ENCODE assay signal across 9 cellular contexts in genomic region chr20:44720617-44720993, GRCh38. TPM values are rescaled to one million over a fixed set of nuclear protein-coding genes. Genes with fewer than 3 reads are reported as not detected.
DNase-seq lines count a peak whose midpoint lies in the region; ATAC-seq and TF ChIP-seq lines count a peak whose summit lies in the region.
"Had no signal": no experiment of that assay in that cellular context is flagged by ENCODE, and none has a peak within 500 bp of the region (broad histone marks: within the 10 kb centered on the region; RNA-seq: fewer than 3 reads in every experiment).

No MANE protein-coding gene starts in this region.

- DNase-seq in amniotic stem cell (lab: John Stamatoyannopoulos, UW) = peak; percentile 63
- DNase-seq in left ventricle myocardium inferior = no peak
- peak; percentile 75 for DNase-seq in superior temporal gyrus (ENCODE audit: extremely low spot score)
- DNase-seq in AML-193 (lab: John Stamatoyannopoulos, UW) = no peak
- no peak for DNase-seq in NCI-H2081 (lab: John Stamatoyannopoulos, UW)
- DNase-seq in SKM-1 (lab: John Stamatoyannopoulos, UW; ENCODE audit: unreplicated experiment) = no peak
- DNase-seq: OCI-M1 had no signal

- H3K4me3 ChIP-seq in HEK293 (ENCODE audit: low read depth, low read length) (no peak overlapping the region), left ventricle myocardium inferior (no peak overlapping the region)

- no peak for ATAC-seq in HG02588 (IDR thresholded peaks at IDR 0.05; ENCODE audit: unreplicated experiment)

- H3K9me3 ChIP-seq in HEK293 (ENCODE audit: control insufficient read depth, insufficient read depth, low read depth, low read length) (no peaks in the 10 kb centered on the region), left ventricle myocardium inferior (replicated peaks) (no peaks in the 10 kb centered on the region)

- CTCF ChIA-PET in HEK293 (lab: Yijun Ruan, JAX) = interaction anchor here (0.6 to 1.7 kb wide), 7 partner anchors 12 to 130 kb away, joined by 3 to 11 read pairs (median 4); no protein-coding TSS in a partner anchor

- H3K27me3 ChIP-seq in left ventricle myocardium inferior (ENCODE audit: low read depth) = no peaks in the 10 kb centered on the region

- POLR2A ChIA-PET in HEK293 (lab: Yijun Ruan, JAX) = no interaction called here

- peaks cover 6% of the 10 kb centered on the region for H3K4me1 ChIP-seq in HEK293 (ENCODE audit: control insufficient read depth, insufficient read depth, low read length)
- peaks cover 49% of the 10 kb centered on the region for H3K4me1 ChIP-seq in left ventricle myocardium inferior

- intact Hi-C loops in left ventricle myocardium inferior (cut with micrococcal nuclease) = no loop called here

- H3K36me3 ChIP-seq in HEK293 (ENCODE audit: control insufficient read depth in 2 of 2, insufficient read depth in 1 of 2, low read length in 2 of 2) = peaks cover 0 to 3% of the 10 kb centered on the region in 2 experiments; a peak in 1 of 3 replicates
- no peaks in the 10 kb centered on the region for H3K36me3 ChIP-seq in left ventricle myocardium inferior

- TF ChIP-seq CTCF in HEK293 (tag by site-specific recombination; IDR thresholded peaks at IDR 0.05) = no peak
- no peak for TF ChIP-seq CTCF in left ventricle myocardium inferior (IDR thresholded peaks at IDR 0.05; ENCODE audit: borderline replicate concordance)

- H3K27ac ChIP-seq in HEK293 (ENCODE audit: extremely low read depth, low read depth, low read length) (no peak overlapping the region), left ventricle myocardium inferior (replicated peaks) (peak overlapping the region; percentile 68)

TF ChIP-seq in HEK293, 187 proteins besides CTCF, POLR2A, EP300 and RAD21:
- TF ChIP-seq ZNF433 (tag by site-specific recombination; IDR thresholded peaks at IDR 0.05; ENCODE audit: low read depth) (no peak), ZBTB1 (tag by site-specific recombination; IDR thresholded peaks at IDR 0.05) (no peak), ZNF366 (tag by site-specific recombination; conservative IDR thresholded peaks at IDR 0.05) (no peak), ZNF416 (tag by site-specific recombination; IDR thresholded peaks at IDR 0.05) (no peak), ZNF211 (tag by site-specific recombination; IDR thresholded peaks at IDR 0.05; ENCODE audit: low read depth) (no peak), ZFHX2 (tag by site-specific recombination; conservative IDR thresholded peaks at IDR 0.05) (0 out of 2 replicates have a peak, but pooled peaks have one; percentile 30), TSHZ1 (tag by site-specific recombination; IDR thresholded peaks at IDR 0.05; ENCODE audit: borderline replicate concordance) (no peak), WT1 (tag by site-specific recombination; IDR thresholded peaks at IDR 0.05) (no peak), RBAK (tag by site-specific recombination; IDR thresholded peaks at IDR 0.05) (no peak), ZNF692 (tag by site-specific recombination; IDR thresholded peaks at IDR 0.05) (no peak), ZNF707 (tag by site-specific recombination; IDR thresholded peaks at IDR 0.05) (no peak), ZNF19 (tag by site-specific recombination; IDR thresholded peaks at IDR 0.05; ENCODE audit: low read depth) (no peak), GLIS1 (tag by site-specific recombination; IDR thresholded peaks at IDR 0.05) (0 out of 2 replicates have a peak, but pooled peaks have one; percentile 36), ZNF24 (tag by site-specific recombination; IDR thresholded peaks at IDR 0.05) (no peak), ZNF654 (tag by site-specific recombination; IDR thresholded peaks at IDR 0.05; ENCODE audit: low read depth) (no peak), ZNF560 (tag by site-specific recombination; IDR thresholded peaks at IDR 0.05; ENCODE audit: borderline replicate concordance) (no peak), ZNF169 (tag by site-specific recombination; IDR thresholded peaks at IDR 0.05) (no peak), ZSCAN4 (tag by site-specific recombination; IDR thresholded peaks at IDR 0.05) (no peak), ZIC2 (tag by site-specific recombination; IDR thresholded peaks at IDR 0.05) (peak; percentile 12; the same call in 1 of the 2 replicates), ZNF548 (tag by site-specific recombination; IDR thresholded peaks at IDR 0.05) (no peak), ZNF837 (tag by site-specific recombination; IDR thresholded peaks at IDR 0.05) (no peak), ZNF785 (tag by site-specific recombination; IDR thresholded peaks at IDR 0.05) (no peak), ZNF488 (tag by site-specific recombination; IDR thresholded peaks at IDR 0.05) (no peak), ZNF777 (tag by site-specific recombination; IDR thresholded peaks at IDR 0.05; ENCODE audit: borderline replicate concordance) (no peak), ZNF645 (tag by site-specific recombination; IDR thresholded peaks at IDR 0.05) (no peak), HOXA7 (CRISPR knock-in tag; IDR thresholded peaks at IDR 0.05; ENCODE audit: borderline replicate concordance) (no peak), ZNF132 (tag by site-specific recombination; IDR thresholded peaks at IDR 0.05; ENCODE audit: borderline replicate concordance) (no peak), SP2 (tag by site-specific recombination; IDR thresholded peaks at IDR 0.05) (0 out of 2 replicates have a peak, but pooled peaks have one; percentile 6)

RNA-seq across cellular contexts. Expression of gene CCN5, which starts 5.4 kb away (rescaled TPM):
- 37.0 TPM for total RNA-seq in left ventricle myocardium inferior

RNA-seq across cellular contexts. Expression of gene KCNK15, which starts 25.1 kb away (rescaled TPM):
- total RNA-seq in left ventricle myocardium inferior = 0.33 TPM

Comparison
In these comparisons a context has a peak if more than half of its experiments do, and no peak if none do; other contexts are left out.
1. DNase-seq: peak in amniotic stem cell (single experiment) and superior temporal gyrus (single experiment); none in left ventricle myocardium inferior (single experiment), AML-193 (0 of 2), NCI-H2081 (0 of 2) and SKM-1 (single experiment).